Comparison of ENCODE assay signal across 18 cellular contexts in the genomic region with DNA sequence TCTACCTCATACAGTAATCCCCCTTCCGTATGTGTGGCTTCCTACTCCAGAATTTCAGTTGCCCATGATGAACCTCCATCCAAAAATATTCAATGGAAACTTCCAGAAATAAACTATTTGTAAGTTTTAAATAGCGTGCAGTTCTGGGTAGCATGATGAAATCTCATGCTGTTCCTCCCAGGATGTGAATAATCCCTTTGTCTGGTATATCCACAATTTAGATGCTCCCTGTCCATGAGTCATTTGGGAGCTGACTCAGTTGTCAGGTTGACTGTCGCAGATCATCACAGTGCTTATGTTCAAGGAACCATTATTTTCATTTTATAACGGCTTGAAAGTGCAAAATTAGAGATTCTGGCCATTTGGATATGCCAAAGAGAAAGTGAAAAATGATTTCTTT.
DNase-seq lines count a peak whose midpoint lies in the region; ATAC-seq, FAIRE-seq and TF ChIP-seq lines count a peak whose summit lies in the region.
"Had no signal": no experiment of that assay in that cellular context is flagged by ENCODE, and none has a peak within 500 bp of the region (broad histone marks: within the 10 kb centered on the region; RNA-seq: fewer than 3 reads in every experiment).

No MANE protein-coding gene starts in this region.

- peak; percentile 55 for FAIRE-seq in astrocyte (lab: Jason Lieb, UNC)

- H3K9ac ChIP-seq in astrocyte (ENCODE audit: low read length): no peak overlapping the region
- H3K9ac ChIP-seq: BLaER1 had no signal

- H3K36me3 ChIP-seq in astrocyte (ENCODE audit: insufficient read depth, low read length): no peaks in the 10 kb centered on the region
- H3K36me3 ChIP-seq: BLaER1, vagina had no signal

- H3K4me1 Mint-ChIP-seq in astrocyte (ENCODE audit: low read depth, unreplicated experiment): peaks cover 11% of the 10 kb centered on the region
- no peaks in the 10 kb centered on the region for H3K4me1 Mint-ChIP-seq in activated naive CD8-positive, alpha-beta T cell treated with anti-CD3 and anti-CD28 coated beads, Interleukin-2, amount 50 U/mL, for 24 hours

- no peaks in the 10 kb centered on the region for H3K79me2 ChIP-seq in astrocyte (ENCODE audit: insufficient read depth, low read length)

- no peaks in the 10 kb centered on the region for H3K36me3 Mint-ChIP-seq in astrocyte (ENCODE audit: low read depth, unreplicated experiment)
- H3K36me3 Mint-ChIP-seq in activated naive CD8-positive, alpha-beta T cell treated with anti-CD3 and anti-CD28 coated beads, Interleukin-2, amount 50 U/mL, for 24 hours (ENCODE audit: low read depth): no peaks in the 10 kb centered on the region

- H3K4me3 Mint-ChIP-seq in astrocyte (ENCODE audit: unreplicated experiment): no peak overlapping the region
- no peak overlapping the region for H3K4me3 Mint-ChIP-seq in activated naive CD8-positive, alpha-beta T cell treated with anti-CD3 and anti-CD28 coated beads, Interleukin-2, amount 50 U/mL, for 24 hours
- H3K4me3 Mint-ChIP-seq: activated T-helper 1 cell treated with anti-CD3 and anti-CD28 coated beads, Interleukin-12 subunit alpha, Interleukin-12 subunit beta, Interleukin-2, Interleukin-4 antibody, amounts not matched to agents 30 ng/mL and 10 ng/mL and 1 ng/mL, durations not matched to agents 14 hours and 24 hours and 36 hours; H9 had no signal

- no peaks in the 10 kb centered on the region for H3K27me3 ChIP-seq in astrocyte (ENCODE audit: insufficient read depth, low read length)
- H3K27me3 ChIP-seq in foreskin keratinocyte: no peaks in the 10 kb centered on the region
- H3K27me3 ChIP-seq: BLaER1, vagina had no signal

- no peaks in the 10 kb centered on the region for H4K20me1 ChIP-seq in astrocyte (ENCODE audit: insufficient read depth, low read length)
- H4K20me1 ChIP-seq: BLaER1 had no signal

- H3K4me3 ChIP-seq in AG04449 (ENCODE audit: low read depth, low read length) (no peak overlapping the region), astrocyte (ENCODE audit: insufficient read depth, low read depth, low read length) (no peak overlapping the region)
- H3K4me3 ChIP-seq: BLaER1, vagina had no signal

- H3K27me3 Mint-ChIP-seq in astrocyte (ENCODE audit: low read depth, unreplicated experiment): no peaks in the 10 kb centered on the region
- H3K27me3 Mint-ChIP-seq in activated naive CD8-positive, alpha-beta T cell treated with anti-CD3 and anti-CD28 coated beads, Interleukin-2, amount 50 U/mL, for 24 hours: no peaks in the 10 kb centered on the region

- POLR2A ChIA-PET in AG04449 (lab: Yijun Ruan, JAX): no interaction called here

- H3K27ac Mint-ChIP-seq in astrocyte (ENCODE audit: unreplicated experiment): peak overlapping the region; percentile 93
- H3K27ac Mint-ChIP-seq in activated naive CD8-positive, alpha-beta T cell treated with anti-CD3 and anti-CD28 coated beads, Interleukin-2, amount 50 U/mL, for 24 hours: no peak overlapping the region
- H3K27ac Mint-ChIP-seq: activated T-helper 1 cell treated with anti-CD3 and anti-CD28 coated beads, Interleukin-12 subunit alpha, Interleukin-12 subunit beta, Interleukin-2, Interleukin-4 antibody, amounts not matched to agents 30 ng/mL and 10 ng/mL and 1 ng/mL, durations not matched to agents 14 hours and 24 hours and 36 hours; H9 had no signal

- H2AFZ ChIP-seq in astrocyte (ENCODE audit: low read depth, low read length): peak overlapping the region; percentile 23

- peak overlapping the region; percentile 70 for H3K27ac ChIP-seq in astrocyte (ENCODE audit: low read depth, low read length)
- peak overlapping the region; percentile 42 for H3K27ac ChIP-seq in foreskin keratinocyte
- H3K27ac ChIP-seq: BLaER1, vagina had no signal

- no peaks in the 10 kb centered on the region for H3K9me3 ChIP-seq in astrocyte (ENCODE audit: insufficient read depth, low read depth, low read length)
- H3K9me3 ChIP-seq: BLaER1, vagina had no signal

- CTCF ChIA-PET in AG04449 (lab: Yijun Ruan, JAX): no interaction called here

- DNase-seq in AG04449 (ENCODE audit: low read depth, low spot score): peak; percentile 54
- peak; percentile 40 for DNase-seq in HPDE6-E6E7 (ENCODE audit: extremely low spot score)
- DNase-seq in astrocyte (ENCODE audit: low read depth): peak; percentile 86
- peak; percentile 63 to 84 for DNase-seq in foreskin keratinocyte
- DNase-seq in activated naive CD8-positive, alpha-beta T cell treated with anti-CD3 and anti-CD28 coated beads, Interleukin-2, amount 50 U/mL, for 24 hours: no peak
- DNase-seq in activated T-cell treated with anti-CD3 and anti-CD28 coated beads, Interleukin-2, amount 50 U/mL, for 1 hour: no peak
- DNase-seq in globus pallidus (ENCODE audit: low spot score): no peak
- DNase-seq in anterior cingulate cortex (lab: John Stamatoyannopoulos, UW): no peak
- DNase-seq: activated CD4-positive, alpha-beta T cell treated with anti-CD3 and anti-CD28 coated beads, Interleukin-2, amount 50 U/mL, for 1 hour; central memory CD4-positive, alpha-beta T cell; erythroblast; H9; NCI-H1417 treated with DMSO at 0.1 percent for 48 hours; NCI-H446; T-helper 2 cell had no signal

- H3K4me1 ChIP-seq in astrocyte (ENCODE audit: insufficient read depth, low read length): no peaks in the 10 kb centered on the region
- no peaks in the 10 kb centered on the region for H3K4me1 ChIP-seq in foreskin keratinocyte
- H3K4me1 ChIP-seq: BLaER1, vagina had no signal

- peaks cover 1% of the 10 kb centered on the region for H3K9me3 Mint-ChIP-seq in astrocyte (ENCODE audit: unreplicated experiment)
- peaks cover 4% of the 10 kb centered on the region for H3K9me3 Mint-ChIP-seq in activated naive CD8-positive, alpha-beta T cell treated with anti-CD3 and anti-CD28 coated beads, Interleukin-2, amount 50 U/mL, for 24 hours

- TF ChIP-seq CTCF in AG04449 (IDR thresholded peaks at IDR 0.05; ENCODE audit: insufficient read depth, low read length, missing control alignments) (no peak), astrocyte (IDR thresholded peaks at IDR 0.05; ENCODE audit: insufficient read depth, low read depth, low read length) (no peak), foreskin keratinocyte (conservative IDR thresholded peaks at IDR 0.05) (no peak)

- peak; percentile 98 for ATAC-seq in foreskin keratinocyte
- ATAC-seq in activated naive CD8-positive, alpha-beta T cell treated with anti-CD3 and anti-CD28 coated beads, Interleukin-2, amount 50 U/mL, for 24 hours: no peak

- peak overlapping the region; percentile 10 for H3K4me2 ChIP-seq in astrocyte (ENCODE audit: low read length)
- H3K4me2 ChIP-seq: BLaER1 had no signal

Comparison
In these comparisons a context has a peak if more than half of its experiments do, and no peak if none do; other contexts are left out.
1. DNase-seq: peak in AG04449 (single experiment), HPDE6-E6E7 (single experiment), astrocyte (single experiment) and foreskin keratinocyte (2 of 2); none in activated naive CD8-positive, alpha-beta T cell treated with anti-CD3 and anti-CD28 coated beads, Interleukin-2, amount 50 U/mL, for 24 hours (single experiment), activated T-cell treated with anti-CD3 and anti-CD28 coated beads, Interleukin-2, amount 50 U/mL, for 1 hour (single experiment), globus pallidus (single experiment) and anterior cingulate cortex (0 of 58).